Comparison of ENCODE assay signal across 21 cellular contexts in the genomic region with DNA sequence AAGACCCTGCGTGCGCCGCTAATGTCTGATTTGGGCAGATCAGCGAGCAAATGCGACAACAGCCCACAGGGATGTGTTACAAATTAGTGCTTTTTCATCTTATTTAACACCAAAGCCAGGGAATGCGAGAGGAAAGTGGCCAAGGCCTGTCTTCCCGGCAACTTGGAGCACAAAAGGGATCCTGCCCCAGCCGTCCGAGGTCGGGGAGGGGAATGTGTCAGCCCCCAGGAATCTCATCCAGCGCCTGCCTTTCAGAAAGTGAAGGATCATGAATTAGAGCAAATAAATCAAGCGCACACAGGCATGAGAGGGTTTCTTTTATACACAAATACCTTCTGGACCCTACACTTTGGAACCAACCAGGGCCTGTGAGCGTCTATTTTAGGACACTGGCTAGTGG.
DNase-seq lines count a peak whose midpoint lies in the region; ATAC-seq and TF ChIP-seq lines count a peak whose summit lies in the region.
"Had no signal": no experiment of that assay in that cellular context is flagged by ENCODE, and none has a peak within 500 bp of the region (broad histone marks: within the 10 kb centered on the region; RNA-seq: fewer than 3 reads in every experiment).

No MANE protein-coding gene starts in this region.

- H3K27me3 ChIP-seq in osteoblast (ENCODE audit: insufficient read depth, low read length): no peaks in the 10 kb centered on the region
- H3K27me3 ChIP-seq in aorta (ENCODE audit: control insufficient read depth in 1 of 2, insufficient read depth in 2 of 2, low read length in 1 of 2): no peaks in the 10 kb centered on the region

- POLR2A ChIA-PET in RWPE1 (lab: Yijun Ruan, JAX; ENCODE audit: low non-redundant PET): no interaction called here

- CTCF ChIA-PET in RWPE1 (lab: Yijun Ruan, JAX): interaction anchor here (1.0 kb wide), 1 partner anchor 9 kb away, joined by 4 read pairs; no protein-coding TSS in a partner anchor

- no peak for TF ChIP-seq CTCF in osteoblast (IDR thresholded peaks at IDR 0.05; ENCODE audit: extremely low read depth, low read depth, low read length)
- no peak for TF ChIP-seq CTCF in RWPE1 (conservative IDR thresholded peaks at IDR 0.05; ENCODE audit: low read depth)

- no peaks in the 10 kb centered on the region for H4K20me1 ChIP-seq in osteoblast (ENCODE audit: insufficient read depth, low read length)

- peak overlapping the region; percentile 59 for H2AFZ ChIP-seq in osteoblast (ENCODE audit: low read length)
- H2AFZ ChIP-seq: GM23248 had no signal

- peak; percentile 57 for ATAC-seq in aorta (ENCODE audit: low FRiP score)
- ATAC-seq: K562 had no signal

- WGBS in aorta, 2 donors: 38 to 61% methylated on average over 13 of the region's 13 CpGs

- peak; percentile 10 for DNase-seq in activated CD8-positive, alpha-beta memory T cell treated with anti-CD3 and anti-CD28 coated beads, Interleukin-2, amount 50 U/mL, for 48 hours
- no peak for DNase-seq in activated CD8-positive, alpha-beta memory T cell treated with anti-CD3 and anti-CD28 coated beads, Interleukin-2, amount 50 U/mL, for 4 hours
- DNase-seq in left kidney (ENCODE audit: low read depth, low spot score) (peak; percentile 83), osteoblast (ENCODE audit: insufficient read length, low spot score, missing footprints) (no peak), aorta (no peak), RWPE1 (ENCODE audit: low spot score) (no peak), NCI-H187 treated with DMSO at 0.1 percent for 48 hours (lab: John Stamatoyannopoulos, UW) (no peak), COLO668 (lab: John Stamatoyannopoulos, UW; ENCODE audit: unreplicated experiment) (no peak)
- DNase-seq: AML-193, COR-L47, DMS 273 treated with DMSO at 0.1 percent for 48 hours, DND-41, GM23248, NCI-H1694 treated with DMSO at 0.1 percent for 48 hours, NCI-H2227 treated with DMSO at 0.1 percent for 48 hours, NCI-H510A treated with DMSO at 0.1 percent for 48 hours, NCI-H774, SHP77 had no signal

- H3K27ac ChIP-seq in osteoblast (ENCODE audit: low read depth, low read length): no peak overlapping the region
- peak overlapping the region; percentile 18 to 22 for H3K27ac ChIP-seq in aorta (ENCODE audit: low read depth in 1 of 2, low read length in 2 of 2)
- H3K27ac ChIP-seq in RWPE1: no peak overlapping the region
- H3K27ac ChIP-seq: 22Rv1, C4-2B, GM23248 had no signal

- no peaks in the 10 kb centered on the region for H3K79me2 ChIP-seq in osteoblast (ENCODE audit: insufficient read depth, low read length)

- H3K9me3 ChIP-seq in osteoblast (ENCODE audit: low read depth, low read length): no peaks in the 10 kb centered on the region
- H3K9me3 ChIP-seq in aorta (ENCODE audit: control insufficient read depth, low read length): no peaks in the 10 kb centered on the region

- peak overlapping the region; percentile 55 for H3K4me2 ChIP-seq in osteoblast (ENCODE audit: insufficient read depth, low read length)

- intact Hi-C loops in aorta (cut with DNase I): loop anchor here (5.0 kb wide), 4 partner anchors 59 to 209 kb away; no protein-coding TSS in a partner anchor

- H3K4me3 ChIP-seq in osteoblast (ENCODE audit: insufficient read depth, low read length) (no peak overlapping the region), aorta (ENCODE audit: low read length in 2 of 2) (no peak overlapping the region)
- H3K4me3 ChIP-seq: GM23248, K562 had no signal

- H3K36me3 ChIP-seq in osteoblast (ENCODE audit: insufficient read depth, low read length): no peaks in the 10 kb centered on the region
- H3K36me3 ChIP-seq in aorta (ENCODE audit: control insufficient read depth in 1 of 2, insufficient read depth in 2 of 2, low read length in 1 of 2): no peaks in the 10 kb centered on the region

- H3K4me1 ChIP-seq in osteoblast (ENCODE audit: insufficient read depth, low read length) (peaks cover 3% of the 10 kb centered on the region), aorta (ENCODE audit: control insufficient read depth in 1 of 2, insufficient read depth in 2 of 2, low read length in 2 of 2) (no peaks in the 10 kb centered on the region)

Comparison
In these comparisons a context has a peak if more than half of its experiments do, and no peak if none do; other contexts are left out.
1. DNase-seq: peak in activated CD8-positive, alpha-beta memory T cell treated with anti-CD3 and anti-CD28 coated beads, Interleukin-2, amount 50 U/mL, for 48 hours (single experiment) and left kidney (single experiment); none in activated CD8-positive, alpha-beta memory T cell treated with anti-CD3 and anti-CD28 coated beads, Interleukin-2, amount 50 U/mL, for 4 hours (single experiment), osteoblast (single experiment), aorta (0 of 2), RWPE1 (single experiment), NCI-H187 treated with DMSO at 0.1 percent for 48 hours (single experiment) and COLO668 (single experiment).
2. H3K27ac ChIP-seq: peak in aorta (2 of 2); none in osteoblast (single experiment) and RWPE1 (single experiment).